ENCODE assay signal across 9 cellular contexts in the genomic region with DNA sequence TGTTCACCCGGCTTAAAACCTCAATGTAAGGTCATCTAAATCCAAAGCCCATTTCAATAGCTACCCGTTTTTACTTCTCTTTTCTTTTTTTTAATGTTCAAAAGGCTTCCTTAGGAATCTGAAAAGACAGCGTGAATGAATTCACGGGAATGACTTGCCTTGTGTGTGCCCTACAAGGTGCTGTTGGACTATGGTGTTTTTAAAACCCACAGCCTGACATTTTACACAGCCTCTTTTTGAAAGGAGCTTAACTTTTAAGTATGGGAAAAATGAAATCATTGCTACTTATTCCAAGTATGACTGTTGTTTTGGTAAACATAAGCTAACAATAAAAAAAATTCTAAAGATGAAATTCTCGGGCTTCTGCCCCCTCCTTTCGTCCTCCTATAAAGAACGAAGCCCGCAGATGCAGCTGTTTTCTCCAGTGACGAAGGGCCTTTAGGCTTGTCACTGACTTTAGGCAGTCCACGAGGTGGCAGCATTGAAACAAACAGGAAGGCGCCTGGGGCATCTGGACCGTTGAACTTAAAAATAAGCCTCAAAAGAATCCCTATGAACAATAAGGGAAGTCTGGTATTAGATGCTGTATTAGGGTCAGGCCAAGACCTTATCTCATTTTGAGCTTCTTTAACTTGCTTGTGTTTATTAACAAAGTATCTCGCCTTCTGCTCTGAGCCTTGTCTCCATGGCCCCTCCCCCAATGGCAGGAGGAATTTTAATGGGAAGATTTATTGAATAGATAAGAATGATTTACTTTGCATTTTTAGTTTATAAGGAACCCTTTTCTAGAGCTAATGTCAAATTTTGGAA.
DNase-seq lines count a peak whose midpoint lies in the region; ATAC-seq, FAIRE-seq and TF ChIP-seq lines count a peak whose summit lies in the region.
"Had no signal": no experiment of that assay in that cellular context is flagged by ENCODE, and none has a peak within 500 bp of the region (broad histone marks: within the 10 kb centered on the region; RNA-seq: fewer than 3 reads in every experiment).

No MANE protein-coding gene starts in this region.

- no peaks in the 10 kb centered on the region for H3K9me3 Mint-ChIP-seq in Calu3 (ENCODE audit: low read depth, unreplicated experiment)
- H3K9me3 Mint-ChIP-seq: dendritic cell treated with granulocyte-macrophage colony-stimulating factor and Interleukin-4, amounts not matched to agents 40 ng/mL and 50 ng/mL, for 4 days had no signal

- DNase-seq in Calu3, result peak; percentile 79
- peak; percentile 73 for DNase-seq in KG1 (lab: John Stamatoyannopoulos, UW)
- peak; percentile 46 for DNase-seq in SHP77 treated with DMSO at 0.1 percent for 48 hours (lab: John Stamatoyannopoulos, UW)
- DNase-seq in activated naive CD4-positive, alpha-beta T cell (lab: John Stamatoyannopoulos, UW), result peak; percentile 18 to 65 (median 42)
- DNase-seq in globus pallidus (ENCODE audit: low spot score), result peak; percentile 67
- peak; percentile 57 to 82 (median 69) for DNase-seq in pancreas
- DNase-seq in tibial artery, result peak; percentile 88 to 89

- ATAC-seq in GM21390 (IDR thresholded peaks at IDR 0.05; ENCODE audit: unreplicated experiment) (peak; percentile 89), pancreas (peak; percentile 66 to 84 (median 80))

- H3K27me3 Mint-ChIP-seq in Calu3 (ENCODE audit: unreplicated experiment), result no peaks in the 10 kb centered on the region
- H3K27me3 Mint-ChIP-seq: dendritic cell treated with granulocyte-macrophage colony-stimulating factor and Interleukin-4, amounts not matched to agents 40 ng/mL and 50 ng/mL, for 4 days had no signal

- H3K9me3 ChIP-seq in pancreas, result no peaks in the 10 kb centered on the region
- H3K9me3 ChIP-seq in tibial artery, result no peaks in the 10 kb centered on the region

- TF ChIP-seq CTCF in Calu3 (IDR thresholded peaks at IDR 0.05; ENCODE audit: unreplicated experiment) (peak; percentile 64), pancreas (IDR thresholded peaks at IDR 0.05) (peak; percentile 30 to 66 (median 62)), tibial artery (IDR thresholded peaks at IDR 0.05) (peak; percentile 79 to 80)

- no TSS peak for BruUV-seq in Calu3 (replicated peaks; lab: Mats Ljungman, UMichigan)

- WGBS in pancreas, 2 donors, result 17 to 21% methylated on average over 13 of the region's 13 CpGs

- H3K4me1 Mint-ChIP-seq in Calu3 (ENCODE audit: low read depth, unreplicated experiment), result peaks cover 49% of the 10 kb centered on the region

- H3K27ac ChIP-seq in pancreas, result peak overlapping the region in 2 of 4 donors; percentile 41 to 45
- H3K27ac ChIP-seq in tibial artery, result peak overlapping the region; percentile 54 to 60

- peak overlapping the region; percentile 5 for H3K27ac Mint-ChIP-seq in Calu3 (ENCODE audit: unreplicated experiment)
- H3K27ac Mint-ChIP-seq: dendritic cell treated with granulocyte-macrophage colony-stimulating factor and Interleukin-4, amounts not matched to agents 40 ng/mL and 50 ng/mL, for 4 days had no signal

- intact Hi-C loops in Calu3 (cut with micrococcal nuclease; ENCODE audit: unreplicated experiment), result no loop called here
- intact Hi-C loops in pancreas (cut with DNase I), result no loop called here
- intact Hi-C loops in tibial artery (cut with DNase I; ENCODE audit: low total_unique reads), result loop anchor here (5.0 to 10.0 kb wide), 2 partner anchors 132 to 1444 kb away; no protein-coding TSS in a partner anchor

- peak; percentile 65 for FAIRE-seq in pancreas (lab: Jason Lieb, UNC)

- H3K36me3 ChIP-seq in pancreas (peaks cover 0 to 7% (median 0%) of the 10 kb centered on the region in 3 donors), tibial artery (peaks cover 0 to 5% (median 2%) of the 10 kb centered on the region in 3 donors)

- peaks cover 59% of the 10 kb centered on the region for H3K36me3 Mint-ChIP-seq in Calu3 (ENCODE audit: insufficient read depth, unreplicated experiment)

- CTCF ChIA-PET in Calu3 (lab: Charles Lee), result interaction anchor here (0.7 to 1.2 kb wide), 7 partner anchors 22 to 183 kb away, joined by 3 to 7 read pairs (median 4); no protein-coding TSS in a partner anchor

- H3K4me3 ChIP-seq in pancreas (no peak overlapping the region), tibial artery (no peak overlapping the region)

- no peaks in the 10 kb centered on the region for H3K27me3 ChIP-seq in pancreas
- H3K27me3 ChIP-seq in tibial artery, result no peaks in the 10 kb centered on the region

- no peak overlapping the region for H3K4me3 Mint-ChIP-seq in Calu3 (ENCODE audit: low read depth, unreplicated experiment)
- H3K4me3 Mint-ChIP-seq: dendritic cell treated with granulocyte-macrophage colony-stimulating factor and Interleukin-4, amounts not matched to agents 40 ng/mL and 50 ng/mL, for 4 days had no signal

- H3K4me1 ChIP-seq in pancreas, result peaks cover 20 to 36% (median 32%) of the 10 kb centered on the region in 3 donors
- peaks cover 0 to 41% (median 11%) of the 10 kb centered on the region in 4 donors for H3K4me1 ChIP-seq in tibial artery
